In the genomic region with DNA sequence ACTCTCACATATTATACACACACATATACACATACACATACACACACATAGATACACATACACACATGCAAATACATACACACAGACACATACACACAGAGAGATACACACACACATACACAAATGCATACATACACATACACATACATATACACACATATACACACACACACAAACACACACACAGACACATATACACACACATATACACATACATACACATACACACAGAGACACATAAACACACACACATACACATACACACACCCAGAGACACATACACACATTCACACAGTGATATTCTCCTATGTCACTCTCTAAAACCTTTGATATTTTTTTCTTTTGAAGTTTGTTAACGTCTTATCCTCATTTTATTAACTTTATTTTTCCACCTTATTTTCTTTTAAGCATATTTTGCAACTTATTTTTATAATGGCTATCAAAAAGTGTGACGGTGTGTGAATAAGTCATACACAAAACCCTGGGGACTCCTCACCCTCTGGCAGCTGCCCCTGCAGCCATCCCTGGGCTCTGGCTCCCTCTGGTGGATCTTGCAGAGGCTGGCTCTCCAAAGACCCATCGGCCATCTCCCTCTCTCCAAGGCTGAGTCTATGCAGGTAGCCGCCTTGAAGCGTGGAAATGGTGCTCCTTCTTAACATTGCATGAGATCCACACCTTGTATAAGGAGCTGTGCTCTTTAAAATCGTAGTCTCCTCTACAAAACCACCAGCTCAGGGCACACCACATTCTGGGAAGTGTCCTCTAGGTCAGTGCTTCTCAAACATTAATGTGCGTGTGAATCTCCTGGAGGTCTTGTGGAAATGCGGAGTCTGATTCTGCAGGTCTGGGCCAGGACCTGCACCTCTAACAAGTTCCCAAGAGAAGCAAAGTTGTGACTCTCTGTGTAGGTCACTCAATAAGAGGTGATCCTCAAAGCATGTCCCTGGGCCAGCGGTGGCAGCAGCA, we compare ENCODE assay signal across 8 cellular contexts. TPM values are rescaled to one million over a fixed set of nuclear protein-coding genes. Genes with fewer than 3 reads are reported as not detected.
DNase-seq lines count a peak whose midpoint lies in the region; ATAC-seq and TF ChIP-seq lines count a peak whose summit lies in the region.

No MANE protein-coding gene starts in this region.

- DNase-seq in A172 (ENCODE audit: low spot score) (peak; percentile 41), HuH-7.5 (ENCODE audit: low spot score) (peak; percentile 61), RKO (ENCODE audit: low spot score) (peak; percentile 63), head of caudate nucleus (peak; percentile 38 to 92 (median 82)), progenitor cell of endocrine pancreas (ENCODE audit: low spot score, unreplicated experiment) (peak; percentile 70)
- DNase-seq in activated naive CD4-positive, alpha-beta T cell treated with anti-CD3 and anti-CD28 coated beads, Interleukin-2, amount 10 ng/mL, durations not matched to agents 7 days and 5 days, result peak; percentile 67

- CTCF ChIA-PET in activated naive CD4-positive, alpha-beta T cell treated with anti-CD3 and anti-CD28 coated beads, Interleukin-2, amount 10 ng/mL, durations not matched to agents 7 days and 5 days (lab: Charles Lee), result interaction anchor here (0.7 to 1.5 kb wide), 3 partner anchors 55 to 268 kb away, joined by 3 to 5 read pairs (median 3); no protein-coding TSS in a partner anchor

- intact Hi-C loops in head of caudate nucleus (cut with DNase I), result no loop called here

- no peak for ATAC-seq in GM18858 (IDR thresholded peaks at IDR 0.05; ENCODE audit: unreplicated experiment)

- no peaks in the 10 kb centered on the region for H3K9me3 Mint-ChIP-seq in activated naive CD4-positive, alpha-beta T cell treated with anti-CD3 and anti-CD28 coated beads, Interleukin-2, amount 10 ng/mL, durations not matched to agents 7 days and 5 days
- no peaks in the 10 kb centered on the region for H3K9me3 Mint-ChIP-seq in progenitor cell of endocrine pancreas (ENCODE audit: low read depth)

- H3K27ac Mint-ChIP-seq in activated naive CD4-positive, alpha-beta T cell treated with anti-CD3 and anti-CD28 coated beads, Interleukin-2, amount 10 ng/mL, durations not matched to agents 7 days and 5 days, result no peak overlapping the region
- H3K27ac Mint-ChIP-seq in progenitor cell of endocrine pancreas, result no peak overlapping the region

- H3K4me3 Mint-ChIP-seq in activated naive CD4-positive, alpha-beta T cell treated with anti-CD3 and anti-CD28 coated beads, Interleukin-2, amount 10 ng/mL, durations not matched to agents 7 days and 5 days, result no peak overlapping the region
- no peak overlapping the region for H3K4me3 Mint-ChIP-seq in progenitor cell of endocrine pancreas (ENCODE audit: low read depth)

- peaks cover 10% of the 10 kb centered on the region for H3K4me1 Mint-ChIP-seq in activated naive CD4-positive, alpha-beta T cell treated with anti-CD3 and anti-CD28 coated beads, Interleukin-2, amount 10 ng/mL, durations not matched to agents 7 days and 5 days
- peaks cover 2% of the 10 kb centered on the region for H3K4me1 Mint-ChIP-seq in progenitor cell of endocrine pancreas (ENCODE audit: low read depth)

- peaks cover 7% of the 10 kb centered on the region for H3K27me3 Mint-ChIP-seq in activated naive CD4-positive, alpha-beta T cell treated with anti-CD3 and anti-CD28 coated beads, Interleukin-2, amount 10 ng/mL, durations not matched to agents 7 days and 5 days
- H3K27me3 Mint-ChIP-seq in progenitor cell of endocrine pancreas, result peaks cover 5% of the 10 kb centered on the region

- no peaks in the 10 kb centered on the region for H3K36me3 Mint-ChIP-seq in activated naive CD4-positive, alpha-beta T cell treated with anti-CD3 and anti-CD28 coated beads, Interleukin-2, amount 10 ng/mL, durations not matched to agents 7 days and 5 days
- H3K36me3 Mint-ChIP-seq in progenitor cell of endocrine pancreas (ENCODE audit: insufficient read depth), result no peaks in the 10 kb centered on the region

- TF ChIP-seq CTCF in GM12874 (IDR thresholded peaks at IDR 0.05; ENCODE audit: insufficient read depth, low read depth, low read length) (peak; percentile 83), progenitor cell of endocrine pancreas (IDR thresholded peaks at IDR 0.05; ENCODE audit: unreplicated experiment) (peak; percentile 94)

RNA-seq across cellular contexts. Expression of a gene that starts 4.1 kb away (rescaled TPM):
- total RNA-seq in A172 (2014; rRNA removed; shearing (Covaris generic)), result not detected in 2 replicates
- total RNA-seq in progenitor cell of endocrine pancreas, result not detected in 2 replicates
